Comparison of ENCODE assay signal across 1 cellular context in genomic region chr2:69917854-69918253, GRCh38.
TF ChIP-seq lines count a peak whose summit lies in the region.

No MANE protein-coding gene starts in this region.

TF ChIP-seq in K562, 482 proteins besides CTCF, POLR2A, EP300 and RAD21 (continues in another document):
- no peak for TF ChIP-seq RBM14 (IDR thresholded peaks at IDR 0.05; ENCODE audit: borderline replicate concordance, insufficient read depth, low read depth, low read length)
- no peak for TF ChIP-seq ZNF75A (CRISPR knock-in tag; IDR thresholded peaks at IDR 0.05)
- no peak for TF ChIP-seq DIDO1 (tag; IDR thresholded peaks at IDR 0.05; ENCODE audit: low read depth)
- no peak for TF ChIP-seq MITF (IDR thresholded peaks at IDR 0.05)
- TF ChIP-seq FOXK2 (conservative IDR thresholded peaks at IDR 0.05 in 1 of 2, IDR thresholded peaks at IDR 0.05 in 1 of 2; ENCODE audit: low read depth in 2 of 2) = no peak
- TF ChIP-seq SMARCA4 (IDR thresholded peaks at IDR 0.05) = peak; percentile 10; the same call in 1 of the 2 replicates
- TF ChIP-seq TEAD2 (tag; IDR thresholded peaks at IDR 0.05) = no peak
- no peak for TF ChIP-seq STAT5A (IDR thresholded peaks at IDR 0.05; ENCODE audit: borderline replicate concordance, low read length)
- TF ChIP-seq TCF7 (IDR thresholded peaks at IDR 0.05; ENCODE audit: borderline replicate concordance) = no peak
- no peak for TF ChIP-seq ZNF830 (CRISPR knock-in tag; IDR thresholded peaks at IDR 0.05)
- TF ChIP-seq FOXP4 (CRISPR knock-in tag; IDR thresholded peaks at IDR 0.05; ENCODE audit: borderline replicate concordance) = no peak
- 0 out of 2 replicates have a peak, but pooled peaks have one; percentile 27 for TF ChIP-seq NFXL1 (CRISPR knock-in tag; IDR thresholded peaks at IDR 0.05)
- no peak for TF ChIP-seq ILK (tag; IDR thresholded peaks at IDR 0.05; ENCODE audit: borderline replicate concordance, low read depth)
- TF ChIP-seq ZNF23 (CRISPR knock-in tag; IDR thresholded peaks at IDR 0.05) = no peak
- no peak for TF ChIP-seq MCM7 (IDR thresholded peaks at IDR 0.05)
- TF ChIP-seq CHAMP1 (IDR thresholded peaks at IDR 0.05) = no peak
- TF ChIP-seq PTRF (tag; IDR thresholded peaks at IDR 0.05) = no peak
- TF ChIP-seq ETS2 (tag; IDR thresholded peaks at IDR 0.05; ENCODE audit: borderline replicate concordance, poor library complexity, severe bottlenecking) = no peak
- no peak for TF ChIP-seq ZNF589 (CRISPR knock-in tag; IDR thresholded peaks at IDR 0.05; ENCODE audit: low read depth)
- no peak for TF ChIP-seq NR2C2 (CRISPR knock-in tag; IDR thresholded peaks at IDR 0.05)
- peak; percentile 28; the same call in 1 of the 2 replicates for TF ChIP-seq NR2C2 (tag; IDR thresholded peaks at IDR 0.05)
- TF ChIP-seq ZNF311 (CRISPR knock-in tag; IDR thresholded peaks at IDR 0.05) = no peak
- TF ChIP-seq JUND (IDR thresholded peaks at IDR 0.05; ENCODE audit: borderline replicate concordance, low read depth, low read length) = peak; percentile 69
- no peak for TF ChIP-seq JUND (tag; IDR thresholded peaks at IDR 0.05; ENCODE audit: borderline replicate concordance, low read depth, low read length)
- TF ChIP-seq ELF4 (CRISPR knock-in tag; IDR thresholded peaks at IDR 0.05) = no peak
- TF ChIP-seq NR1H2 (CRISPR knock-in tag; IDR thresholded peaks at IDR 0.05) = no peak
- no peak for TF ChIP-seq MED1 (CRISPR knock-in tag; IDR thresholded peaks at IDR 0.05; ENCODE audit: borderline replicate concordance)
- TF ChIP-seq NFRKB (IDR thresholded peaks at IDR 0.05; ENCODE audit: low read depth) = no peak; the same call in 1 of the 2 replicates
- TF ChIP-seq GABPA (tag; conservative IDR thresholded peaks at IDR 0.05; ENCODE audit: low read depth) = peak; percentile 9; the same call in 1 of the 2 replicates
- peak; percentile 57 for TF ChIP-seq ZNF175 (CRISPR knock-in tag; IDR thresholded peaks at IDR 0.05; ENCODE audit: low read depth)
- TF ChIP-seq ZNF507 (tag; conservative IDR thresholded peaks at IDR 0.05) = no peak
- no peak for TF ChIP-seq SNAPC5 (CRISPR knock-in tag; IDR thresholded peaks at IDR 0.05)
- TF ChIP-seq PBX2 (CRISPR knock-in tag; IDR thresholded peaks at IDR 0.05; ENCODE audit: low read depth) = no peak
- no peak for TF ChIP-seq PBX2 (tag; conservative IDR thresholded peaks at IDR 0.05; ENCODE audit: low read depth)
- TF ChIP-seq ADNP (tag; IDR thresholded peaks at IDR 0.05) = no peak
- TF ChIP-seq CBX8 (IDR thresholded peaks at IDR 0.05; ENCODE audit: borderline replicate concordance, extremely low read depth, low read depth, low read length, poor library complexity, severe bottlenecking) = no peak
- no peak for TF ChIP-seq ZBTB11 (CRISPR knock-in tag; IDR thresholded peaks at IDR 0.05)
- peak; percentile 53; the same call in 1 of the 2 replicates for TF ChIP-seq CEBPG (CRISPR knock-in tag; IDR thresholded peaks at IDR 0.05)
- TF ChIP-seq CEBPG (tag; conservative IDR thresholded peaks at IDR 0.05 in 1 of 2, IDR thresholded peaks at IDR 0.05 in 1 of 2) = peak; percentile 43 to 87; a peak in 3 of 4 replicates
- TF ChIP-seq PTTG1 (tag; IDR thresholded peaks at IDR 0.05; ENCODE audit: low read depth) = no peak
- peak; percentile 76 for TF ChIP-seq ATF3 (IDR thresholded peaks at IDR 0.05)
- TF ChIP-seq ATF3 (CRISPR knock-in tag; conservative IDR thresholded peaks at IDR 0.05) = no peak
- TF ChIP-seq REST (CRISPR knock-in tag; IDR thresholded peaks at IDR 0.05; ENCODE audit: low read depth) = no peak
- no peak for TF ChIP-seq PATZ1 (CRISPR knock-in tag; IDR thresholded peaks at IDR 0.05; ENCODE audit: borderline replicate concordance)
- no peak for TF ChIP-seq DNMT1 (IDR thresholded peaks at IDR 0.05)
- TF ChIP-seq JUN (IDR thresholded peaks at IDR 0.05; ENCODE audit: borderline replicate concordance, low read depth, low read length) = peak; percentile 53; the same call in 1 of the 2 replicates
- TF ChIP-seq JUN (CRISPR knock-in tag; IDR thresholded peaks at IDR 0.05; ENCODE audit: borderline replicate concordance) = no peak
